ENCODE assay signal across 8 cellular contexts in the genomic region with DNA sequence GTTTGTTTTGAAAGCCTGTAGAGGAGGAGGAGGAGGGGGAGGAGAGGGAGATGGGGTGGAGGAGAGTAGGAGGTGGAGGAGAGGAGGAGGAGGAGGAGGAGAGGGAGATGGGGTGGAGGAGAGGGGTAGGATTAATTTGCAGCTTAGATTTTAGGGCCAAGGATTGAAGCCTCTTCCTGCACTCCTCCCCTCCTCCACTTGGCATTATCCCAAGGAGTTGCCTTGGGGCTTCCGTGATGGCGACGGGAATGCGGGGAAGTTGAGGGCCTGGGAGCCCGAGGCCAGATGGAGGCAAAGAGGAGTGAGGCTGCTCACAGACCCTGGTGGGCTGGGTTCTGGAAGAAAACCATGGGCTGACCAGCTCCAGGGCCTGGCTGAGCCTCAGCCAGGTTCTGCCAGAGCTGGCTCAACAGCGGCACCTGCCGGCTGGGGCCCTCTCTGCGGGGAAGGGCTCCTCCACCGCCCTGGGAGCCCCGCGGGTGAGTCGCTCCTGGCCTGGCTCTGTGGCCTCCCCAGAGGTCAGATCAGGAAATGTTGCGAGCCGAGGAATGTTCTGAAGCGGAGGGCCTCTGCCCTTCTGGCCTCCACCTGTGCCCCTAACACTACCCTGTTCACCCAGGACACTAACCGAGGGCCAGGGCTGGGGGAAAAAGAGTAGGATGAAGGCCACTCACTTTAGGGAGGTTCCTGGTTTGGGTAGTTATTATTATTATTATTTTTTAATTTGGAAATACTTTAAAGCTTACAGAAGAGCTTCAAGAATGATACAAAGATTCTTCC. TPM values are rescaled to one million over a fixed set of nuclear protein-coding genes. Genes with fewer than 3 reads are reported as not detected.
DNase-seq lines count a peak whose midpoint lies in the region; ATAC-seq and TF ChIP-seq lines count a peak whose summit lies in the region.

No MANE protein-coding gene starts in this region.

- peak; percentile 53 for ATAC-seq in HG03520 (IDR thresholded peaks at IDR 0.05; ENCODE audit: unreplicated experiment)
- ATAC-seq in activated CD8-positive, alpha-beta T cell treated with anti-CD3 and anti-CD28 coated beads for 36 hours, result peak; percentile 100

- peaks cover 5% of the 10 kb centered on the region for H3K4me1 Mint-ChIP-seq in activated CD8-positive, alpha-beta T cell treated with anti-CD3 and anti-CD28 coated beads for 36 hours (ENCODE audit: low read depth)

- POLR2A ChIA-PET in activated CD8-positive, alpha-beta T cell treated with anti-CD3 and anti-CD28 coated beads for 36 hours (lab: Charles Lee), result interaction anchor here (0.7 to 3.6 kb wide), 9 partner anchors 9 to 147 kb away, joined by 3 to 34 read pairs (median 4); partner anchors contain the start of genes ACBD4 and HEXIM1

- H3K4me3 Mint-ChIP-seq in activated CD8-positive, alpha-beta T cell treated with anti-CD3 and anti-CD28 coated beads for 36 hours, result no peak overlapping the region

- DNase-seq in NK-92 treated with Interleukin-12 subunit alpha and Interleukin-12 subunit beta, amount 100 ng/mL, for 24 hours (lab: John Stamatoyannopoulos, UW), result peak; percentile 81
- DNase-seq in NK-92 (lab: John Stamatoyannopoulos, UW; ENCODE audit: unreplicated experiment) (no peak), NCI-H748 treated with DMSO at 0.1 percent for 48 hours (lab: John Stamatoyannopoulos, UW) (peak; percentile 39), lung microvascular endothelial cell (ENCODE audit: low read depth in 2 of 2) (peak; percentile 82 to 84)
- DNase-seq in activated CD8-positive, alpha-beta T cell treated with anti-CD3 and anti-CD28 coated beads for 36 hours, result peak; percentile 91
- peak; percentile 89 for DNase-seq in effector CD4-positive, alpha-beta T cell
- DNase-seq in stimulated activated CD4-positive, alpha-beta T cell treated with anti-CD3 and anti-CD28 coated beads, TNF-alpha, amount 100 ng/mL, for 4 hours (ENCODE audit: low read depth in 3 of 3), result peak; percentile 71 to 87 (median 74)

- TF ChIP-seq CTCF in activated CD8-positive, alpha-beta T cell treated with anti-CD3 and anti-CD28 coated beads for 36 hours (IDR thresholded peaks at IDR 0.05), result peak; percentile 99

- H3K27me3 Mint-ChIP-seq in activated CD8-positive, alpha-beta T cell treated with anti-CD3 and anti-CD28 coated beads for 36 hours, result no peaks in the 10 kb centered on the region

- H3K9me3 Mint-ChIP-seq in activated CD8-positive, alpha-beta T cell treated with anti-CD3 and anti-CD28 coated beads for 36 hours, result no peaks in the 10 kb centered on the region

- no peaks in the 10 kb centered on the region for H3K36me3 Mint-ChIP-seq in activated CD8-positive, alpha-beta T cell treated with anti-CD3 and anti-CD28 coated beads for 36 hours (ENCODE audit: low read depth)

- H3K27ac Mint-ChIP-seq in activated CD8-positive, alpha-beta T cell treated with anti-CD3 and anti-CD28 coated beads for 36 hours, result no peak overlapping the region

- intact Hi-C loops in activated CD8-positive, alpha-beta T cell treated with anti-CD3 and anti-CD28 coated beads for 36 hours (cut with micrococcal nuclease), result loop anchor here (1.0 kb wide), 1 partner anchor 62 kb away; the partner anchor contains the start of gene ACBD4

- CTCF ChIA-PET in activated CD8-positive, alpha-beta T cell treated with anti-CD3 and anti-CD28 coated beads for 36 hours (lab: Charles Lee), result interaction anchor here (0.6 to 14.0 kb wide), 51 partner anchors 9 to 277 kb away, joined by 3 to 369 read pairs (median 4); partner anchors contain the start of genes ACBD4, DCAKD, HEXIM1 and HEXIM2

RNA-seq across cellular contexts. Expression of gene FMNL1, which starts 23.9 kb away (rescaled TPM):
- total RNA-seq in activated CD8-positive, alpha-beta T cell treated with anti-CD3 and anti-CD28 coated beads for 36 hours, result 100 to 1,000 TPM; 285 to 298 TPM
- total RNA-seq in lung microvascular endothelial cell, result 0.65 and 0.79 TPM in 2 replicates

RNA-seq across cellular contexts. Expression of gene HEXIM2, which starts 36.1 kb away (rescaled TPM):
- total RNA-seq in activated CD8-positive, alpha-beta T cell treated with anti-CD3 and anti-CD28 coated beads for 36 hours, result 1 to 10 TPM; 4.1 to 4.2 TPM
- 2.6 and 3.1 TPM in 2 replicates for total RNA-seq in lung microvascular endothelial cell

RNA-seq across cellular contexts. Expression of gene HEXIM1, which starts 49.5 kb away (rescaled TPM):
- 10 to 100 TPM; 22.6 to 23.5 TPM for total RNA-seq in activated CD8-positive, alpha-beta T cell treated with anti-CD3 and anti-CD28 coated beads for 36 hours
- total RNA-seq in lung microvascular endothelial cell, result 4.8 and 7.1 TPM in 2 replicates

Comparison
In these comparisons a context has a peak if more than half of its experiments do, and no peak if none do; other contexts are left out.
1. RNA of gene FMNL1, which starts 23.9 kb away (total RNA-seq): 285 to 298 TPM in activated CD8-positive, alpha-beta T cell treated with anti-CD3 and anti-CD28 coated beads for 36 hours; 0.65 to 0.79 TPM in lung microvascular endothelial cell; every median in the first group is over 100 times any median in the second.